Comparison of ENCODE assay signal across 33 cellular contexts in the genomic region with DNA sequence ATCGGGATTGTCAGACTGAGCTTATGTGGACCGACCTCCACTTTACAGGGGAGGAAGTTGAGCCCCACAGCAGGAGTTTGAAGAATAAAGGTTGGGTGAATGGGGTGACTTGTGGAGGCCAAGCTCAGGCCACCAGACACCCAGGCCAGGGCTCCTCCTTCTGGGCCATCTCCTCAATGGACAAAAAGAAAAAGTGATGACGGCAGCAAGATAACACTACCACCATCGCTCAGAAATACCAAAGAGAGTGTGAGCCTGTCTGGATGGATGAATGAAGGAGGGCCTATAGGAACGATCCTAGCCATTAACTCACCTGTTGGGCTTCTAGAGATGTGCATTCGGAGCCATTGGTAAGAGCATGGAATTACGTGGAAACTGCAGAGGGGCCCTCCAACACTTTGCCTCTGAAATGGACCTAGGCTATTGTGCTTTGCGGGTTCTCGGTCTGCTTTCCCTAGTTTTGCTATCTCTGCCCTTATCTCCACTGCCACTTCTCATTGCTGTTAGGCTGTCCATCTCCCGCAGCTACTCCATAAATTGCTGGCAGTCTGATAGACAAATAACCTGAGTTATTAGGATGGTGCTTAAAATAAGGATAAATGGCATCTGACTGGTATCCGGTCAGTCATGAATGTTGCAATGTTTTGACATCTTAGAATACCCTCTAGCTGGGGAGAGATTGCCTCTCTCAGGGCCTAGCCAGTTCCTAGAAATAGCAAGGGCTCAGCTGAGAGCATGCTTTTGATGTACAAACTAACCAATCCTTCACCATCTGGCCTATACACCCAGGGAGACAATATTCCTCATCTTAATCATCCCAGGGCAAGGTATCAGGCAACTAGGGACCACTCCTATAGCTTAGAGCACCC. TPM values are rescaled to one million over a fixed set of nuclear protein-coding genes. Genes with fewer than 3 reads are reported as not detected.
"Had no signal": no experiment of that assay in that cellular context is flagged by ENCODE, and none has a peak within 500 bp of the region (broad histone marks: within the 10 kb centered on the region; RNA-seq: fewer than 3 reads in every experiment).

No MANE protein-coding gene starts in this region.

- H3K4me1 Mint-ChIP-seq: activated naive CD4-positive, alpha-beta T cell treated with anti-CD3 and anti-CD28 coated beads, Interleukin-2, amount 50 U/mL, for 24 hours; activated naive CD8-positive, alpha-beta T cell treated with anti-CD3 and anti-CD28 coated beads for 36 hours; activated T-helper 17 cell treated with anti-CD3 and anti-CD28 coated beads, Interleukin-2, amount 50 U/mL, for 72 hours; T-helper 17 cell had no signal

- H3K4me3 Mint-ChIP-seq: activated B cell treated with CpG ODN at 0.5 μM for 24 hours; activated CD8-positive, alpha-beta T cell treated with anti-CD3 and anti-CD28 coated beads for 36 hours; activated naive CD4-positive, alpha-beta T cell treated with anti-CD3 and anti-CD28 coated beads for 36 hours; activated naive CD4-positive, alpha-beta T cell treated with anti-CD3 and anti-CD28 coated beads, Interleukin-2, amount 50 U/mL, for 24 hours; activated naive CD8-positive, alpha-beta T cell treated with anti-CD3 and anti-CD28 coated beads for 36 hours; activated naive CD8-positive, alpha-beta T cell treated with anti-CD3 and anti-CD28 coated beads, Interleukin-2, amount 50 U/mL, for 24 hours; activated T-cell treated with anti-CD3 and anti-CD28 coated beads, Interleukin-2, amount 50 U/mL, for 4 hours; activated T-helper 17 cell treated with anti-CD3 and anti-CD28 coated beads, Interleukin-2, amount 50 U/mL, for 72 hours; T-helper 17 cell; T-helper 2 cell treated with Interferon-gamma antibody and Interleukin-4, amounts not matched to agents 5 μg/mL and 100 μg/mL, for 36 hours had no signal

- H3K27ac Mint-ChIP-seq: activated B cell treated with CpG ODN at 0.5 μM for 24 hours; activated CD8-positive, alpha-beta T cell treated with anti-CD3 and anti-CD28 coated beads for 36 hours; activated naive CD4-positive, alpha-beta T cell treated with anti-CD3 and anti-CD28 coated beads for 36 hours; activated naive CD4-positive, alpha-beta T cell treated with anti-CD3 and anti-CD28 coated beads, Interleukin-2, amount 50 U/mL, for 24 hours; activated naive CD8-positive, alpha-beta T cell treated with anti-CD3 and anti-CD28 coated beads for 36 hours; activated naive CD8-positive, alpha-beta T cell treated with anti-CD3 and anti-CD28 coated beads, Interleukin-2, amount 50 U/mL, for 24 hours; activated T-helper 17 cell treated with anti-CD3 and anti-CD28 coated beads, Interleukin-2, amount 50 U/mL, for 72 hours; T-helper 17 cell; T-helper 2 cell treated with Interferon-gamma antibody and Interleukin-4, amounts not matched to agents 5 μg/mL and 100 μg/mL, for 36 hours had no signal

- FAIRE-seq: endometrium, endothelial cell of umbilical vein had no signal

- H3K36me3 ChIP-seq: adrenal gland, cardiac muscle cell, colonic mucosa, esophagus squamous epithelium, gastroesophageal sphincter, WERI-Rb-1 had no signal

- DNase-seq: activated B cell treated with CpG ODN at 0.5 μM for 24 hours; activated CD4-positive, alpha-beta T cell treated with anti-CD3 and anti-CD28 coated beads for 48 hours; activated CD4-positive, alpha-beta T cell treated with anti-CD3 and anti-CD28 coated beads, Interleukin-2, amount 50 U/mL, for 1 hour; activated CD4-positive, alpha-beta T cell treated with anti-CD3 and anti-CD28 coated beads, Interleukin-2, amount 50 U/mL, for 48 hours; activated CD8-positive, alpha-beta memory T cell treated with anti-CD3 and anti-CD28 coated beads for 24 hours; activated CD8-positive, alpha-beta T cell treated with anti-CD3 and anti-CD28 coated beads for 36 hours; activated effector memory CD4-positive, alpha-beta T cell treated with Interleukin-2 at 50 U/mL for 16 hours; activated naive CD4-positive, alpha-beta T cell treated with anti-CD3 and anti-CD28 coated beads for 36 hours; activated naive CD8-positive, alpha-beta T cell treated with anti-CD3 and anti-CD28 coated beads for 36 hours; activated naive CD8-positive, alpha-beta T cell treated with anti-CD3 and anti-CD28 coated beads, Interleukin-2, amount 50 U/mL, for 24 hours; activated T-cell treated with anti-CD3 and anti-CD28 coated beads, Interleukin-2, amount 50 U/mL, for 4 hours; adrenal gland; amygdala; body of pancreas; central memory CD4-positive, alpha-beta T cell; cerebellar nuclear complex; colonic mucosa; effector CD8-positive, alpha-beta T cell; esophagus squamous epithelium; foreskin melanocyte; T-helper 1 cell; T-helper 17 cell; T1000; WERI-Rb-1 had no signal

- H3K27ac ChIP-seq: adrenal gland, body of pancreas, cardiac muscle cell, colonic mucosa, epithelial cell of prostate, esophagus squamous epithelium, gastroesophageal sphincter, WERI-Rb-1 had no signal

- H3K27me3 ChIP-seq: adrenal gland, body of pancreas, cardiac muscle cell, colonic mucosa had no signal

- ATAC-seq: activated CD4-positive, CD25-positive, alpha-beta regulatory T cell treated with anti-CD3 and anti-CD28 coated beads, Interleukin-2, amount 50 U/mL, for 24 hours; activated CD8-positive, alpha-beta T cell treated with anti-CD3 and anti-CD28 coated beads for 36 hours; activated naive CD8-positive, alpha-beta T cell treated with anti-CD3 and anti-CD28 coated beads, Interleukin-2, amount 50 U/mL, for 24 hours; activated T-cell treated with anti-CD3 and anti-CD28 coated beads, Interleukin-2, amount 50 U/mL, for 4 hours; activated T-helper 17 cell treated with anti-CD3 and anti-CD28 coated beads, Interleukin-2, amount 50 U/mL, for 72 hours; body of pancreas; gastroesophageal sphincter; T-helper 17 cell had no signal

- H3K4me1 ChIP-seq: colonic mucosa, gastroesophageal sphincter had no signal

- H3K9me3 ChIP-seq: adrenal gland, body of pancreas, colonic mucosa, esophagus squamous epithelium, gastroesophageal sphincter had no signal

- H3K4me3 ChIP-seq: adrenal gland, body of pancreas, cardiac muscle cell, colonic mucosa, esophagus squamous epithelium, gastroesophageal sphincter had no signal

- H3K36me3 Mint-ChIP-seq: activated naive CD4-positive, alpha-beta T cell treated with anti-CD3 and anti-CD28 coated beads, Interleukin-2, amount 50 U/mL, for 24 hours; activated naive CD8-positive, alpha-beta T cell treated with anti-CD3 and anti-CD28 coated beads for 36 hours had no signal

- H3K9me3 Mint-ChIP-seq: activated B cell treated with CpG ODN at 0.5 μM for 24 hours; activated CD8-positive, alpha-beta T cell treated with anti-CD3 and anti-CD28 coated beads for 36 hours; activated naive CD4-positive, alpha-beta T cell treated with anti-CD3 and anti-CD28 coated beads for 36 hours; activated naive CD4-positive, alpha-beta T cell treated with anti-CD3 and anti-CD28 coated beads, Interleukin-2, amount 50 U/mL, for 24 hours; activated naive CD8-positive, alpha-beta T cell treated with anti-CD3 and anti-CD28 coated beads for 36 hours; activated naive CD8-positive, alpha-beta T cell treated with anti-CD3 and anti-CD28 coated beads, Interleukin-2, amount 50 U/mL, for 24 hours; activated T-cell treated with anti-CD3 and anti-CD28 coated beads, Interleukin-2, amount 50 U/mL, for 4 hours; activated T-helper 17 cell treated with anti-CD3 and anti-CD28 coated beads, Interleukin-2, amount 50 U/mL, for 72 hours; T-helper 2 cell treated with Interferon-gamma antibody and Interleukin-4, amounts not matched to agents 5 μg/mL and 100 μg/mL, for 36 hours had no signal

RNA-seq across cellular contexts. Expression of a gene that starts 9.6 kb away (rescaled TPM):
- total RNA-seq: activated B cell treated with CpG ODN at 0.5 μM for 24 hours had no signal
